34 cellular contexts compared by ENCODE assay signal in the genomic region with DNA sequence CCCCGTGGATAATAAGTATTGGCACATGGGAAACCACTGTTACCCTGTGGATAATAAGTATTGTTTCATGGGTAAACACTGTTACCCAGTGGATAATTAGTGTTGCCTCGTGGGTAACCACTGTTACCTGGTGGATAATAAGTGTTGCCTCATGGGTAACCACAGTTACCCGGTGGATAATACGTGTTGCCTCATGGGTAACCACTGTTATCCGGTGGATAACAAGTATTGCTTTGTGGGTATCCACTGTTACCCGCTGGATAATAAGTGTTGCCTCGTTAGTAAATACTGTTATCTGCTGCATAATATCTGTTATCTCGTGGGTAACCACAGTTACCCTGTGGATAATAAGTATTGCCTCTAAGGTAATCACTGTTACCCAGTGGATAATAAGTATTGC. TPM values are rescaled to one million over a fixed set of nuclear protein-coding genes. Genes with fewer than 3 reads are reported as not detected.
"Had no signal": no experiment of that assay in that cellular context is flagged by ENCODE, and none has a peak within 500 bp of the region (broad histone marks: within the 10 kb centered on the region; RNA-seq: fewer than 3 reads in every experiment).

No MANE protein-coding gene starts in this region.

- H3K9me3 ChIP-seq: adrenal gland, body of pancreas, gastrocnemius medialis had no signal

- DNase-seq: activated B cell treated with CpG ODN at 0.5 μM for 24 hours; activated CD4-positive, alpha-beta T cell treated with anti-CD3 and anti-CD28 coated beads for 48 hours; activated CD4-positive, alpha-beta T cell treated with anti-CD3 and anti-CD28 coated beads, Interleukin-2, amount 50 U/mL, for 1 hour; activated CD4-positive, alpha-beta T cell treated with anti-CD3 and anti-CD28 coated beads, Interleukin-2, amount 50 U/mL, for 48 hours; activated CD8-positive, alpha-beta memory T cell treated with anti-CD3 and anti-CD28 coated beads for 24 hours; activated CD8-positive, alpha-beta T cell treated with anti-CD3 and anti-CD28 coated beads for 36 hours; activated effector memory CD4-positive, alpha-beta T cell treated with anti-CD3 and anti-CD28 coated beads, Interleukin-2, amount 50 U/mL, for 16 hours; activated naive CD4-positive, alpha-beta T cell treated with anti-CD3 and anti-CD28 coated beads for 36 hours; activated naive CD8-positive, alpha-beta T cell treated with anti-CD3 and anti-CD28 coated beads for 36 hours; activated naive CD8-positive, alpha-beta T cell treated with anti-CD3 and anti-CD28 coated beads, Interleukin-2, amount 50 U/mL, for 24 hours; activated T-cell treated with anti-CD3 and anti-CD28 coated beads, Interleukin-2, amount 50 U/mL, for 4 hours; adrenal gland; amygdala; aorta; body of pancreas; caudate nucleus; effector CD8-positive, alpha-beta T cell; foreskin keratinocyte; gastrocnemius medialis; glutamatergic neuron; heart left ventricle; T-helper 1 cell; T-helper 17 cell; T1000; WERI-Rb-1 had no signal

- H3K4me1 Mint-ChIP-seq: activated B cell treated with CpG ODN at 0.5 μM for 24 hours; activated naive CD4-positive, alpha-beta T cell treated with anti-CD3 and anti-CD28 coated beads, Interleukin-2, amount 50 U/mL, for 24 hours; activated naive CD8-positive, alpha-beta T cell treated with anti-CD3 and anti-CD28 coated beads for 36 hours; activated naive CD8-positive, alpha-beta T cell treated with anti-CD3 and anti-CD28 coated beads, Interleukin-2, amount 50 U/mL, for 24 hours; T-helper 17 cell had no signal

- H3K27ac ChIP-seq: adrenal gland, body of pancreas, foreskin keratinocyte, gastrocnemius medialis, heart left ventricle, WERI-Rb-1 had no signal

- H3K36me3 Mint-ChIP-seq: activated naive CD4-positive, alpha-beta T cell treated with anti-CD3 and anti-CD28 coated beads, Interleukin-2, amount 50 U/mL, for 24 hours; activated naive CD8-positive, alpha-beta T cell treated with anti-CD3 and anti-CD28 coated beads for 36 hours had no signal

- H3K4me3 Mint-ChIP-seq: activated B cell treated with CpG ODN at 0.5 μM for 24 hours; activated CD8-positive, alpha-beta T cell treated with anti-CD3 and anti-CD28 coated beads for 36 hours; activated naive CD4-positive, alpha-beta T cell treated with anti-CD3 and anti-CD28 coated beads for 36 hours; activated naive CD4-positive, alpha-beta T cell treated with anti-CD3 and anti-CD28 coated beads, Interleukin-2, amount 50 U/mL, for 24 hours; activated naive CD8-positive, alpha-beta T cell treated with anti-CD3 and anti-CD28 coated beads for 36 hours; activated naive CD8-positive, alpha-beta T cell treated with anti-CD3 and anti-CD28 coated beads, Interleukin-2, amount 50 U/mL, for 24 hours; activated T-cell treated with anti-CD3 and anti-CD28 coated beads, Interleukin-2, amount 50 U/mL, for 4 hours; activated T-helper 1 cell treated with anti-CD3 and anti-CD28 coated beads, Interleukin-12 subunit alpha, Interleukin-12 subunit beta, Interleukin-2, Interleukin-4 antibody, amounts not matched to agents 30 ng/mL and 10 ng/mL and 1 ng/mL, durations not matched to agents 14 hours and 24 hours and 36 hours; T-helper 17 cell; T-helper 2 cell treated with Interferon-gamma antibody and Interleukin-4, amounts not matched to agents 5 μg/mL and 100 μg/mL, for 36 hours had no signal

- FAIRE-seq: colon had no signal

- H3K4me1 ChIP-seq: adrenal gland, body of pancreas, foreskin keratinocyte, gastrocnemius medialis, heart left ventricle had no signal

- H3K27me3 Mint-ChIP-seq: activated B cell treated with CpG ODN at 0.5 μM for 24 hours; activated CD8-positive, alpha-beta T cell treated with anti-CD3 and anti-CD28 coated beads for 36 hours; activated naive CD4-positive, alpha-beta T cell treated with anti-CD3 and anti-CD28 coated beads, Interleukin-2, amount 50 U/mL, for 24 hours; activated naive CD8-positive, alpha-beta T cell treated with anti-CD3 and anti-CD28 coated beads for 36 hours; activated naive CD8-positive, alpha-beta T cell treated with anti-CD3 and anti-CD28 coated beads, Interleukin-2, amount 50 U/mL, for 24 hours; T-helper 17 cell had no signal

- H3K27me3 ChIP-seq: adrenal gland, body of pancreas, foreskin keratinocyte, gastrocnemius medialis, heart left ventricle had no signal

- H3K36me3 ChIP-seq: adrenal gland, gastrocnemius medialis, heart left ventricle, WERI-Rb-1 had no signal

- H3K9me3 Mint-ChIP-seq: activated B cell treated with CpG ODN at 0.5 μM for 24 hours; activated naive CD4-positive, alpha-beta T cell treated with anti-CD3 and anti-CD28 coated beads for 36 hours; activated naive CD4-positive, alpha-beta T cell treated with anti-CD3 and anti-CD28 coated beads, Interleukin-2, amount 50 U/mL, for 24 hours; activated naive CD8-positive, alpha-beta T cell treated with anti-CD3 and anti-CD28 coated beads for 36 hours; activated T-cell treated with anti-CD3 and anti-CD28 coated beads, Interleukin-2, amount 50 U/mL, for 4 hours had no signal

- H3K4me3 ChIP-seq: adrenal gland, body of pancreas, gastrocnemius medialis, heart left ventricle had no signal

- H3K27ac Mint-ChIP-seq: activated B cell treated with CpG ODN at 0.5 μM for 24 hours; activated CD8-positive, alpha-beta T cell treated with anti-CD3 and anti-CD28 coated beads for 36 hours; activated naive CD4-positive, alpha-beta T cell treated with anti-CD3 and anti-CD28 coated beads for 36 hours; activated naive CD4-positive, alpha-beta T cell treated with anti-CD3 and anti-CD28 coated beads, Interleukin-2, amount 50 U/mL, for 24 hours; activated naive CD8-positive, alpha-beta T cell treated with anti-CD3 and anti-CD28 coated beads for 36 hours; activated naive CD8-positive, alpha-beta T cell treated with anti-CD3 and anti-CD28 coated beads, Interleukin-2, amount 50 U/mL, for 24 hours; activated T-helper 1 cell treated with anti-CD3 and anti-CD28 coated beads, Interleukin-12 subunit alpha, Interleukin-12 subunit beta, Interleukin-2, Interleukin-4 antibody, amounts not matched to agents 30 ng/mL and 10 ng/mL and 1 ng/mL, durations not matched to agents 14 hours and 24 hours and 36 hours; activated T-helper 2 cell treated with anti-CD3 and anti-CD28 coated beads, Interferon-gamma antibody, Interleukin-2, Interleukin-4, amounts not matched to agents 10 μg/mL and 5 μg/mL and 100 μg/mL, durations not matched to agents 14 hours and 24 hours and 36 hours; T-helper 17 cell; T-helper 2 cell treated with Interferon-gamma antibody and Interleukin-4, amounts not matched to agents 5 μg/mL and 100 μg/mL, for 36 hours had no signal

RNA-seq across cellular contexts. Expression of a gene that starts 25.5 kb away (rescaled TPM):
- total RNA-seq: activated B cell treated with CpG ODN at 0.5 μM for 24 hours; activated CD8-positive, alpha-beta T cell treated with anti-CD3 and anti-CD28 coated beads for 36 hours; activated naive CD4-positive, alpha-beta T cell treated with anti-CD3 and anti-CD28 coated beads for 36 hours; activated naive CD8-positive, alpha-beta T cell treated with anti-CD3 and anti-CD28 coated beads for 36 hours; activated T-cell treated with anti-CD3 and anti-CD28 coated beads, Interleukin-2, amount 50 U/mL, for 4 hours; activated T-helper 1 cell treated with anti-CD3 and anti-CD28 coated beads, Interleukin-12 subunit alpha, Interleukin-12 subunit beta, Interleukin-2, Interleukin-4 antibody, amounts not matched to agents 30 ng/mL and 10 ng/mL and 1 ng/mL, durations not matched to agents 14 hours and 24 hours and 36 hours; activated T-helper 2 cell treated with anti-CD3 and anti-CD28 coated beads, Interferon-gamma antibody, Interleukin-2, Interleukin-4, amounts not matched to agents 10 μg/mL and 5 μg/mL and 100 μg/mL, durations not matched to agents 14 hours and 24 hours and 36 hours; adrenal gland; body of pancreas; chondrocyte; dermis microvascular lymphatic vessel endothelial cell; epithelial cell of proximal tubule; esophagus mucosa; foreskin keratinocyte; heart left ventricle; T-helper 17 cell had no signal
- polyA plus RNA-seq: adrenal gland, foreskin keratinocyte, heart left ventricle had no signal

RNA-seq across cellular contexts. Expression of a gene that starts 57.3 kb away (rescaled TPM):
- total RNA-seq: activated B cell treated with CpG ODN at 0.5 μM for 24 hours; activated CD8-positive, alpha-beta T cell treated with anti-CD3 and anti-CD28 coated beads for 36 hours; activated naive CD4-positive, alpha-beta T cell treated with anti-CD3 and anti-CD28 coated beads for 36 hours; activated naive CD8-positive, alpha-beta T cell treated with anti-CD3 and anti-CD28 coated beads for 36 hours; activated T-cell treated with anti-CD3 and anti-CD28 coated beads, Interleukin-2, amount 50 U/mL, for 4 hours; activated T-helper 1 cell treated with anti-CD3 and anti-CD28 coated beads, Interleukin-12 subunit alpha, Interleukin-12 subunit beta, Interleukin-2, Interleukin-4 antibody, amounts not matched to agents 30 ng/mL and 10 ng/mL and 1 ng/mL, durations not matched to agents 14 hours and 24 hours and 36 hours; activated T-helper 2 cell treated with anti-CD3 and anti-CD28 coated beads, Interferon-gamma antibody, Interleukin-2, Interleukin-4, amounts not matched to agents 10 μg/mL and 5 μg/mL and 100 μg/mL, durations not matched to agents 14 hours and 24 hours and 36 hours; body of pancreas; chondrocyte; dermis microvascular lymphatic vessel endothelial cell; epithelial cell of proximal tubule; esophagus mucosa; foreskin keratinocyte; T-helper 17 cell had no signal
- polyA plus RNA-seq: adrenal gland, aorta, foreskin keratinocyte had no signal
